In the genomic region with DNA sequence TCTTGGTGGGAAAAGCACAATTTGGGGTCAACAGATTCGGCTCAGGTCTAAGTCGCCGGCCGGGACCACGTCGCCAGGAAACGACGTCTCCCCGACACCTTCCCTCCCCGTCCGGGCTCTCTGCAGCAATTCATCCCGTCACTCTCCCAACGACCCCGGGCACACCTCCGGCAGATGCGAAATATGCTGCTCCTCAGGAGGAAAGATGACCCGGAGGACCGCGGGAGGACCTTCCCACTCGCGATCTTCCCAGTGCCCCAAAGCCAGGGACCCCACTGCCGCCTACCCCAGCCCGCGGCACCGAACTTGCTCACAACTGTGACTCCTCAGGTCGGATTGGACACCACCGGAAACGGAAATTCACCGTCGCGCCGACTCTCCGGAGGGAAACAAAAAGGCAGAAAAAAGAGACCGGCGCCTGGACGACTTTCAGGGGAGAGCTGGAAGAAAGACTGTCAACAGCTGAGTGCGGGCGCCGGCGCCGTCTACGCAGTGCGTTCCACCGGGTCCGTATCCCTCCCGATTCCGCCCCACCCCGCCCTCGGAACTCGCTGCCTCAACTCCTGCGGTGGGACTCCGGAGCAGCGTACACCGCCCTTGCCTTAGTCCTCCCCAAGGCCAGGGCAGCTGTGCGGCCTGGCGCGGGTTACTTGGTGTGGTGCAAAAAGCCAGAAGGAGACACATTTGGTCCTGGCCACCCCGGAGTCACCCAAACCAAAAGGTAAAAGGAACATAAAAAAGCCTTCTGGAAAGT, we compare ENCODE assay signal across 1 cellular context.
TF ChIP-seq lines count a peak whose summit lies in the region.

No MANE protein-coding gene starts in this region.

TF ChIP-seq in K562, 482 proteins besides CTCF, POLR2A, EP300 and RAD21 (continued from another document and continues in another):
- 0 out of 2 replicates have a peak, but pooled peaks have one; percentile 14 for TF ChIP-seq CEBPG (CRISPR knock-in tag; IDR thresholded peaks at IDR 0.05)
- TF ChIP-seq CEBPG (tag; conservative IDR thresholded peaks at IDR 0.05 in 1 of 2, IDR thresholded peaks at IDR 0.05 in 1 of 2): no peak
- TF ChIP-seq MAFK (IDR thresholded peaks at IDR 0.05; ENCODE audit: low read length): peak; percentile 6; the same call in 1 of the 2 replicates
- peak; percentile 78; the same call in 1 of the 2 replicates for TF ChIP-seq LARP7 (IDR thresholded peaks at IDR 0.05)
- TF ChIP-seq ARID1B (IDR thresholded peaks at IDR 0.05): peak; percentile 40; the same call in 1 of the 2 replicates
- TF ChIP-seq SRF (CRISPR knock-in tag; IDR thresholded peaks at IDR 0.05): 0 out of 4 replicates have a peak, but pooled peaks of 1 of the 2 experiments have one; percentile 16
- 0 out of 2 replicates have a peak, but pooled peaks have one; percentile 21 for TF ChIP-seq SMARCE1 (IDR thresholded peaks at IDR 0.05)
- 0 out of 2 replicates have a peak, but pooled peaks have one; percentile 42 for TF ChIP-seq OTX1 (CRISPR knock-in tag; IDR thresholded peaks at IDR 0.05)
- TF ChIP-seq, protein P1, sequence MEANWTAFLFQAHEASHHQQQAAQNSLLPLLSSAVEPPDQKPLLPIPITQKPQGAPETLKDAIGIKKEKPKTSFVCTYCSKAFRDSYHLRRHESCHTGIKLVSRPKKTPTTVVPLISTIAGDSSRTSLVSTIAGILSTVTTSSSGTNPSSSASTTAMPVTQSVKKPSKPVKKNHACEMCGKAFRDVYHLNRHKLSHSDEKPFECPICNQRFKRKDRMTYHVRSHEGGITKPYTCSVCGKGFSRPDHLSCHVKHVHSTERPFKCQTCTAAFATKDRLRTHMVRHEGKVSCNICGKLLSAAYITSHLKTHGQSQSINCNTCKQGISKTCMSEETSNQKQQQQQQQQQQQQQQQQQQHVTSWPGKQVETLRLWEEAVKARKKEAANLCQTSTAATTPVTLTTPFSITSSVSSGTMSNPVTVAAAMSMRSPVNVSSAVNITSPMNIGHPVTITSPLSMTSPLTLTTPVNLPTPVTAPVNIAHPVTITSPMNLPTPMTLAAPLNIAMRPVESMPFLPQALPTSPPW (CRISPR knock-in tag; IDR thresholded peaks at IDR 0.05): peak; percentile 74
- TF ChIP-seq SMARCB1 (IDR thresholded peaks at IDR 0.05; ENCODE audit: insufficient read length, low read depth): no peak
- TF ChIP-seq, protein P2, sequence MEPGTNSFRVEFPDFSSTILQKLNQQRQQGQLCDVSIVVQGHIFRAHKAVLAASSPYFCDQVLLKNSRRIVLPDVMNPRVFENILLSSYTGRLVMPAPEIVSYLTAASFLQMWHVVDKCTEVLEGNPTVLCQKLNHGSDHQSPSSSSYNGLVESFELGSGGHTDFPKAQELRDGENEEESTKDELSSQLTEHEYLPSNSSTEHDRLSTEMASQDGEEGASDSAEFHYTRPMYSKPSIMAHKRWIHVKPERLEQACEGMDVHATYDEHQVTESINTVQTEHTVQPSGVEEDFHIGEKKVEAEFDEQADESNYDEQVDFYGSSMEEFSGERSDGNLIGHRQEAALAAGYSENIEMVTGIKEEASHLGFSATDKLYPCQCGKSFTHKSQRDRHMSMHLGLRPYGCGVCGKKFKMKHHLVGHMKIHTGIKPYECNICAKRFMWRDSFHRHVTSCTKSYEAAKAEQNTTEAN (CRISPR knock-in tag; IDR thresholded peaks at IDR 0.05): no peak
- TF ChIP-seq SIX5 (IDR thresholded peaks at IDR 0.05; ENCODE audit: borderline replicate concordance in 1 of 2, insufficient read depth in 1 of 2, low read depth in 1 of 2, low read length in 2 of 2): peak; percentile 60 to 65; a peak in 3 of 4 replicates
- peak; percentile 94 for TF ChIP-seq CREB1 (IDR thresholded peaks at IDR 0.05)
- peak; percentile 93 for TF ChIP-seq CREB1 (CRISPR knock-in tag; IDR thresholded peaks at IDR 0.05)
- no peak for TF ChIP-seq ADNP (tag; IDR thresholded peaks at IDR 0.05)
- TF ChIP-seq, protein P3, sequence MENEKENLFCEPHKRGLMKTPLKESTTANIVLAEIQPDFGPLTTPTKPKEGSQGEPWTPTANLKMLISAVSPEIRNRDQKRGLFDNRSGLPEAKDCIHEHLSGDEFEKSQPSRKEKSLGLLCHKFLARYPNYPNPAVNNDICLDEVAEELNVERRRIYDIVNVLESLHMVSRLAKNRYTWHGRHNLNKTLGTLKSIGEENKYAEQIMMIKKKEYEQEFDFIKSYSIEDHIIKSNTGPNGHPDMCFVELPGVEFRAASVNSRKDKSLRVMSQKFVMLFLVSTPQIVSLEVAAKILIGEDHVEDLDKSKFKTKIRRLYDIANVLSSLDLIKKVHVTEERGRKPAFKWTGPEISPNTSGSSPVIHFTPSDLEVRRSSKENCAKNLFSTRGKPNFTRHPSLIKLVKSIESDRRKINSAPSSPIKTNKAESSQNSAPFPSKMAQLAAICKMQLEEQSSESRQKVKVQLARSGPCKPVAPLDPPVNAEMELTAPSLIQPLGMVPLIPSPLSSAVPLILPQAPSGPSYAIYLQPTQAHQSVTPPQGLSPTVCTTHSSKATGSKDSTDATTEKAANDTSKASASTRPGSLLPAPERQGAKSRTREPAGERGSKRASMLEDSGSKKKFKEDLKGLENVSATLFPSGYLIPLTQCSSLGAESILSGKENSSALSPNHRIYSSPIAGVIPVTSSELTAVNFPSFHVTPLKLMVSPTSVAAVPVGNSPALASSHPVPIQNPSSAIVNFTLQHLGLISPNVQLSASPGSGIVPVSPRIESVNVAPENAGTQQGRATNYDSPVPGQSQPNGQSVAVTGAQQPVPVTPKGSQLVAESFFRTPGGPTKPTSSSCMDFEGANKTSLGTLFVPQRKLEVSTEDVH (IDR thresholded peaks at IDR 0.05; ENCODE audit: low read depth, partially characterized antibody): peak; percentile 94
- TF ChIP-seq, protein P4, sequence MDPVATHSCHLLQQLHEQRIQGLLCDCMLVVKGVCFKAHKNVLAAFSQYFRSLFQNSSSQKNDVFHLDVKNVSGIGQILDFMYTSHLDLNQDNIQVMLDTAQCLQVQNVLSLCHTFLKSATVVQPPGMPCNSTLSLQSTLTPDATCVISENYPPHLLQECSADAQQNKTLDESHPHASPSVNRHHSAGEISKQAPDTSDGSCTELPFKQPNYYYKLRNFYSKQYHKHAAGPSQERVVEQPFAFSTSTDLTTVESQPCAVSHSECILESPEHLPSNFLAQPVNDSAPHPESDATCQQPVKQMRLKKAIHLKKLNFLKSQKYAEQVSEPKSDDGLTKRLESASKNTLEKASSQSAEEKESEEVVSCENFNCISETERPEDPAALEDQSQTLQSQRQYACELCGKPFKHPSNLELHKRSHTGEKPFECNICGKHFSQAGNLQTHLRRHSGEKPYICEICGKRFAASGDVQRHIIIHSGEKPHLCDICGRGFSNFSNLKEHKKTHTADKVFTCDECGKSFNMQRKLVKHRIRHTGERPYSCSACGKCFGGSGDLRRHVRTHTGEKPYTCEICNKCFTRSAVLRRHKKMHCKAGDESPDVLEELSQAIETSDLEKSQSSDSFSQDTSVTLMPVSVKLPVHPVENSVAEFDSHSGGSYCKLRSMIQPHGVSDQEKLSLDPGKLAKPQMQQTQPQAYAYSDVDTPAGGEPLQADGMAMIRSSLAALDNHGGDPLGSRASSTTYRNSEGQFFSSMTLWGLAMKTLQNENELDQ (CRISPR knock-in tag; IDR thresholded peaks at IDR 0.05; ENCODE audit: borderline replicate concordance): 0 out of 2 replicates have a peak, but pooled peaks have one; percentile 35
- peak; percentile 96 for TF ChIP-seq PHF20 (IDR thresholded peaks at IDR 0.05; ENCODE audit: partially characterized antibody)
- no peak for TF ChIP-seq RBM22 (IDR thresholded peaks at IDR 0.05; ENCODE audit: low read depth, low read length, poor library complexity, severe bottlenecking)
- no peak; the same call in 1 of the 2 replicates for TF ChIP-seq GTF2F1 (IDR thresholded peaks at IDR 0.05; ENCODE audit: low read depth, low read length)
- TF ChIP-seq SLC30A9 (CRISPR knock-in tag; IDR thresholded peaks at IDR 0.05): no peak
- no peak for TF ChIP-seq ZNF444 (CRISPR knock-in tag; IDR thresholded peaks at IDR 0.05)
- TF ChIP-seq E2F3 (CRISPR knock-in tag; IDR thresholded peaks at IDR 0.05): no peak
- 0 out of 2 replicates have a peak, but pooled peaks have one; percentile 85 for TF ChIP-seq MTA3 (IDR thresholded peaks at IDR 0.05; ENCODE audit: borderline replicate concordance)
- peak in 1 of 2 experiments; percentile 97; a peak in 2 of 4 replicates for TF ChIP-seq KDM4B (IDR thresholded peaks at IDR 0.05; ENCODE audit: borderline replicate concordance in 2 of 2, low read depth in 1 of 2)
- peak; percentile 99 for TF ChIP-seq TAF1 (IDR thresholded peaks at IDR 0.05; ENCODE audit: control insufficient read depth, extremely low read depth, insufficient read depth, low read length, severe bottlenecking)
- TF ChIP-seq BDP1 (IDR thresholded peaks at IDR 0.05; ENCODE audit: insufficient read depth, insufficient read length): no peak
- TF ChIP-seq TBP (optimal IDR thresholded peaks at IDR 0.05; ENCODE audit: low read depth, low read length): peak; percentile 83
- TF ChIP-seq, protein P5, sequence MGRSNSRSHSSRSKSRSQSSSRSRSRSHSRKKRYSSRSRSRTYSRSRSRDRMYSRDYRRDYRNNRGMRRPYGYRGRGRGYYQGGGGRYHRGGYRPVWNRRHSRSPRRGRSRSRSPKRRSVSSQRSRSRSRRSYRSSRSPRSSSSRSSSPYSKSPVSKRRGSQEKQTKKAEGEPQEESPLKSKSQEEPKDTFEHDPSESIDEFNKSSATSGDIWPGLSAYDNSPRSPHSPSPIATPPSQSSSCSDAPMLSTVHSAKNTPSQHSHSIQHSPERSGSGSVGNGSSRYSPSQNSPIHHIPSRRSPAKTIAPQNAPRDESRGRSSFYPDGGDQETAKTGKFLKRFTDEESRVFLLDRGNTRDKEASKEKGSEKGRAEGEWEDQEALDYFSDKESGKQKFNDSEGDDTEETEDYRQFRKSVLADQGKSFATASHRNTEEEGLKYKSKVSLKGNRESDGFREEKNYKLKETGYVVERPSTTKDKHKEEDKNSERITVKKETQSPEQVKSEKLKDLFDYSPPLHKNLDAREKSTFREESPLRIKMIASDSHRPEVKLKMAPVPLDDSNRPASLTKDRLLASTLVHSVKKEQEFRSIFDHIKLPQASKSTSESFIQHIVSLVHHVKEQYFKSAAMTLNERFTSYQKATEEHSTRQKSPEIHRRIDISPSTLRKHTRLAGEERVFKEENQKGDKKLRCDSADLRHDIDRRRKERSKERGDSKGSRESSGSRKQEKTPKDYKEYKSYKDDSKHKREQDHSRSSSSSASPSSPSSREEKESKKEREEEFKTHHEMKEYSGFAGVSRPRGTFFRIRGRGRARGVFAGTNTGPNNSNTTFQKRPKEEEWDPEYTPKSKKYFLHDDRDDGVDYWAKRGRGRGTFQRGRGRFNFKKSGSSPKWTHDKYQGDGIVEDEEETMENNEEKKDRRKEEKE (IDR thresholded peaks at IDR 0.05; ENCODE audit: borderline replicate concordance in 1 of 2, control insufficient read depth in 1 of 2, low read depth in 2 of 2, low read length in 1 of 2): peak in 1 of 2 experiments; percentile 98; a peak in 2 of 4 replicates
- TF ChIP-seq, protein P6, sequence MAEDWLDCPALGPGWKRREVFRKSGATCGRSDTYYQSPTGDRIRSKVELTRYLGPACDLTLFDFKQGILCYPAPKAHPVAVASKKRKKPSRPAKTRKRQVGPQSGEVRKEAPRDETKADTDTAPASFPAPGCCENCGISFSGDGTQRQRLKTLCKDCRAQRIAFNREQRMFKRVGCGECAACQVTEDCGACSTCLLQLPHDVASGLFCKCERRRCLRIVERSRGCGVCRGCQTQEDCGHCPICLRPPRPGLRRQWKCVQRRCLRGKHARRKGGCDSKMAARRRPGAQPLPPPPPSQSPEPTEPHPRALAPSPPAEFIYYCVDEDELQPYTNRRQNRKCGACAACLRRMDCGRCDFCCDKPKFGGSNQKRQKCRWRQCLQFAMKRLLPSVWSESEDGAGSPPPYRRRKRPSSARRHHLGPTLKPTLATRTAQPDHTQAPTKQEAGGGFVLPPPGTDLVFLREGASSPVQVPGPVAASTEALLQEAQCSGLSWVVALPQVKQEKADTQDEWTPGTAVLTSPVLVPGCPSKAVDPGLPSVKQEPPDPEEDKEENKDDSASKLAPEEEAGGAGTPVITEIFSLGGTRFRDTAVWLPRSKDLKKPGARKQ (CRISPR knock-in tag; IDR thresholded peaks at IDR 0.05): no peak
- TF ChIP-seq, protein P7, sequence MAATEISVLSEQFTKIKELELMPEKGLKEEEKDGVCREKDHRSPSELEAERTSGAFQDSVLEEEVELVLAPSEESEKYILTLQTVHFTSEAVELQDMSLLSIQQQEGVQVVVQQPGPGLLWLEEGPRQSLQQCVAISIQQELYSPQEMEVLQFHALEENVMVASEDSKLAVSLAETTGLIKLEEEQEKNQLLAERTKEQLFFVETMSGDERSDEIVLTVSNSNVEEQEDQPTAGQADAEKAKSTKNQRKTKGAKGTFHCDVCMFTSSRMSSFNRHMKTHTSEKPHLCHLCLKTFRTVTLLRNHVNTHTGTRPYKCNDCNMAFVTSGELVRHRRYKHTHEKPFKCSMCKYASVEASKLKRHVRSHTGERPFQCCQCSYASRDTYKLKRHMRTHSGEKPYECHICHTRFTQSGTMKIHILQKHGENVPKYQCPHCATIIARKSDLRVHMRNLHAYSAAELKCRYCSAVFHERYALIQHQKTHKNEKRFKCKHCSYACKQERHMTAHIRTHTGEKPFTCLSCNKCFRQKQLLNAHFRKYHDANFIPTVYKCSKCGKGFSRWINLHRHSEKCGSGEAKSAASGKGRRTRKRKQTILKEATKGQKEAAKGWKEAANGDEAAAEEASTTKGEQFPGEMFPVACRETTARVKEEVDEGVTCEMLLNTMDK (IDR thresholded peaks at IDR 0.05; ENCODE audit: borderline replicate concordance, insufficient read depth, low read depth, low read length, poor library complexity, severe bottlenecking): no peak
- no peak for TF ChIP-seq BACH1 (tag; IDR thresholded peaks at IDR 0.05)
- TF ChIP-seq FOXK2 (conservative IDR thresholded peaks at IDR 0.05 in 1 of 2, IDR thresholded peaks at IDR 0.05 in 1 of 2; ENCODE audit: low read depth in 2 of 2): peak; percentile 90 to 92
- TF ChIP-seq, protein P8, sequence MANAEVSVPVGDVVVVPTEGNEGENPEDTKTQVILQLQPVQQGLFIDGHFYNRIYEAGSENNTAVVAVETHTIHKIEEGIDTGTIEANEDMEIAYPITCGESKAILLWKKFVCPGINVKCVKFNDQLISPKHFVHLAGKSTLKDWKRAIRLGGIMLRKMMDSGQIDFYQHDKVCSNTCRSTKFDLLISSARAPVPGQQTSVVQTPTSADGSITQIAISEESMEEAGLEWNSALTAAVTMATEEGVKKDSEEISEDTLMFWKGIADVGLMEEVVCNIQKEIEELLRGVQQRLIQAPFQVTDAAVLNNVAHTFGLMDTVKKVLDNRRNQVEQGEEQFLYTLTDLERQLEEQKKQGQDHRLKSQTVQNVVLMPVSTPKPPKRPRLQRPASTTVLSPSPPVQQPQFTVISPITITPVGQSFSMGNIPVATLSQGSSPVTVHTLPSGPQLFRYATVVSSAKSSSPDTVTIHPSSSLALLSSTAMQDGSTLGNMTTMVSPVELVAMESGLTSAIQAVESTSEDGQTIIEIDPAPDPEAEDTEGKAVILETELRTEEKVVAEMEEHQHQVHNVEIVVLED (CRISPR knock-in tag; IDR thresholded peaks at IDR 0.05): peak; percentile 36; the same call in 1 of the 2 replicates
- TF ChIP-seq SMAD4 (CRISPR knock-in tag; conservative IDR thresholded peaks at IDR 0.05): peak; percentile 83
